ENCODE assay signal across 1 cellular context in the genomic region with DNA sequence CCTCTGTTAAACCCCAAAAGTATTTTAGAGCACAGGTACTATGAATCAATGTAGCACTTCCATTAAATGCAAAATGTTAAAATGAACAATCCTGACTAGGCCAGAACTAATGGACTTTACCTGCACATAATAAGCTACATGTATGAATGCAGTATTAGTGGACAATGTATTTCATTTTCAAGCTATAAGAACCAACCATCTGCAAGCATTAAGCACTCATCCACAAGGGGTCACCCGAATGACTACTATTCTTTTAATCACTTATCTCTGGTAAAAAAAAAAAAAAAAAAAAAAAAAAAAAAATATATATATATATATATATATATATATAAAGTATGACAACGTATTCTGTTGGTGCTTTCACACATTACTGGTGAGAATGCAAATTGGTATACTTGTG.
TF ChIP-seq lines count a peak whose summit lies in the region.

No MANE protein-coding gene starts in this region.

TF ChIP-seq in endothelial cell of umbilical vein, 7 proteins besides CTCF, POLR2A, EP300 and RAD21:
- TF ChIP-seq FOS (IDR thresholded peaks at IDR 0.05; ENCODE audit: borderline replicate concordance, insufficient read depth, low read length) (no peak), JUN (IDR thresholded peaks at IDR 0.05; ENCODE audit: borderline replicate concordance, insufficient read depth, insufficient read length, low read depth) (no peak), POLR2AphosphoS5 (IDR thresholded peaks at IDR 0.05; ENCODE audit: insufficient read depth, low read depth, low read length) (no peak), EZH2 (IDR thresholded peaks at IDR 0.05; ENCODE audit: borderline replicate concordance, low read depth, low read length, severe bottlenecking) (no peak), GATA2 (IDR thresholded peaks at IDR 0.05; ENCODE audit: insufficient read depth, insufficient read length, low read depth, low read length) (no peak), MYC (IDR thresholded peaks at IDR 0.05; ENCODE audit: low read depth, low read length) (no peak)
- TF ChIP-seq, protein P1, sequence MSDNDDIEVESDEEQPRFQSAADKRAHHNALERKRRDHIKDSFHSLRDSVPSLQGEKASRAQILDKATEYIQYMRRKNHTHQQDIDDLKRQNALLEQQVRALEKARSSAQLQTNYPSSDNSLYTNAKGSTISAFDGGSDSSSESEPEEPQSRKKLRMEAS (IDR thresholded peaks at IDR 0.05; ENCODE audit: insufficient read depth, insufficient read length) = no peak
